In the genomic region with DNA sequence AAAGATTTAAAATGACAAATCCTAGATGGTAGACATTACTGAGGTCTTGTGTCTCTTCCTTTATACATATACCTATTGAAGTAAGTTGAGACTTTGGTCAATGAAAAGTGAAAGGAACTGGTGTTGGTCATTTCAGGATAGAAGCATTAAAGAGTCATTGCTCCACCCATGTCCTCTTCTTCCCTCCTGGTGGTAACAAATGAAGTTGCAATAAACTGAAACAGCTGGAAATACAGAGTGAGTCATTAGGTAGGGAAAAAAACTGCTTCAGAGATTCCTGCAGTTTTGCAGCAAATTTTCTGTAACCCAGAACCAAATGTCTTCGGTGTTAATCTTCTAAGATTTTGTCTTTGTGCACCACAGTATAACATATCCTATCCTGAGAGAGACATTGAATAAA, we compare ENCODE assay signal across 18 cellular contexts.
A peak's percentile ranks its signal among the peaks of the same experiment; 100 is the strongest.
DNase-seq lines count a peak whose midpoint lies in the region; ATAC-seq, FAIRE-seq and TF ChIP-seq lines count a peak whose summit lies in the region.
"Had no signal": no experiment of that assay in that cellular context is flagged by ENCODE, and none has a peak within 500 bp of the region (broad histone marks: within the 10 kb centered on the region; RNA-seq: fewer than 3 reads in every experiment).

No MANE protein-coding gene starts in this region.

- no peak overlapping the region for H3K9ac ChIP-seq in MM.1S (ENCODE audit: low read length)

- peaks cover 4% of the 10 kb centered on the region for H3K9me3 Mint-ChIP-seq in mesothelial cell of epicardium

- H3K27me3 ChIP-seq in MM.1S (replicated peaks; ENCODE audit: insufficient read depth, low read length) (no peaks in the 10 kb centered on the region), bronchial epithelial cell (ENCODE audit: control insufficient read depth, insufficient read depth, low read length) (no peaks in the 10 kb centered on the region)
- H3K27me3 ChIP-seq: MG63 had no signal

- no peaks in the 10 kb centered on the region for H3K79me2 ChIP-seq in MM.1S (ENCODE audit: low read length)

- no peaks in the 10 kb centered on the region for H4K20me1 ChIP-seq in MM.1S (ENCODE audit: insufficient read depth, low read length)

- H3K4me3 Mint-ChIP-seq in mesothelial cell of epicardium, result no peak overlapping the region
- H3K4me3 Mint-ChIP-seq: CD8-positive, alpha-beta memory T cell had no signal

- no peaks in the 10 kb centered on the region for H3K4me1 ChIP-seq in MM.1S (ENCODE audit: low read length)
- H3K4me1 ChIP-seq: HAP-1 had no signal

- TF ChIP-seq CTCF in MM.1S (IDR thresholded peaks at IDR 0.05; ENCODE audit: low read length), result no peak
- TF ChIP-seq CTCF in bronchial epithelial cell (IDR thresholded peaks at IDR 0.05; ENCODE audit: insufficient read depth, low read length, severe bottlenecking), result no peak
- peak; percentile 19 for TF ChIP-seq CTCF in mesothelial cell of epicardium (IDR thresholded peaks at IDR 0.05; ENCODE audit: unreplicated experiment)

- H3K36me3 ChIP-seq in MM.1S (replicated peaks; ENCODE audit: insufficient read depth, low read length) (no peaks in the 10 kb centered on the region), bronchial epithelial cell (ENCODE audit: control insufficient read depth, insufficient read depth, low read length) (no peaks in the 10 kb centered on the region)
- H3K36me3 ChIP-seq: HAP-1, MG63 had no signal

- H3K4me2 ChIP-seq in MM.1S (ENCODE audit: low read depth, low read length), result no peak overlapping the region

- ATAC-seq in GM19395 (IDR thresholded peaks at IDR 0.05; ENCODE audit: unreplicated experiment), result no peak
- ATAC-seq: left ventricle myocardium superior had no signal

- no peaks in the 10 kb centered on the region for H3K27me3 Mint-ChIP-seq in mesothelial cell of epicardium (ENCODE audit: low read depth)
- H3K27me3 Mint-ChIP-seq: CD8-positive, alpha-beta memory T cell had no signal

- H2AFZ ChIP-seq in MM.1S (ENCODE audit: low read length), result no peak overlapping the region

- no peak overlapping the region for H3K27ac Mint-ChIP-seq in mesothelial cell of epicardium
- H3K27ac Mint-ChIP-seq: CD8-positive, alpha-beta memory T cell had no signal

- no peak overlapping the region for H3K27ac ChIP-seq in MM.1S (ENCODE audit: low read length)

- H3F3A ChIP-seq in MM.1S (ENCODE audit: insufficient read depth, low read length), result no peaks in the 10 kb centered on the region

- DNase-seq in DMS53 treated with DMSO at 0.1 percent for 48 hours (lab: John Stamatoyannopoulos, UW; ENCODE audit: unreplicated experiment) (peak; percentile 40), MM.1S (peak; percentile 6), bronchial epithelial cell (ENCODE audit: low read depth) (peak; percentile 7), mesothelial cell of epicardium (ENCODE audit: low spot score in 2 of 2, unreplicated experiment in 2 of 2) (no peak), KG1 (lab: John Stamatoyannopoulos, UW) (no peak), globus pallidus (ENCODE audit: low spot score) (no peak), NOMO-1 (lab: John Stamatoyannopoulos, UW; ENCODE audit: unreplicated experiment in 2 of 2) (no peak)
- DNase-seq: activated CD4-positive, alpha-beta T cell treated with anti-CD3 and anti-CD28 coated beads for 48 hours; activated effector memory CD4-positive, alpha-beta T cell treated with Interleukin-2 at 50 U/mL for 16 hours; CD8-positive, alpha-beta memory T cell; left ventricle myocardium superior; MG63; NCI-H82; stimulated activated CD4-positive, alpha-beta T cell treated with anti-CD3 and anti-CD28 coated beads, Interleukin-1b, Interleukin-23, amount 100 ng/mL, for 48 hours; stimulated activated naive CD4-positive, alpha-beta T cell had no signal

- peaks cover 2% of the 10 kb centered on the region for H3K36me3 Mint-ChIP-seq in mesothelial cell of epicardium
- H3K36me3 Mint-ChIP-seq: CD8-positive, alpha-beta memory T cell had no signal

- no peak overlapping the region for H3K4me3 ChIP-seq in MM.1S (ENCODE audit: low read length)
- no peak overlapping the region for H3K4me3 ChIP-seq in bronchial epithelial cell (ENCODE audit: low read depth, low read length)
- H3K4me3 ChIP-seq: HAP-1, MG63 had no signal

- FAIRE-seq in bronchial epithelial cell (lab: Jason Lieb, UNC), result no peak
- FAIRE-seq: frontal cortex had no signal

- peaks cover 2% of the 10 kb centered on the region for H3K4me1 Mint-ChIP-seq in mesothelial cell of epicardium
- H3K4me1 Mint-ChIP-seq: CD8-positive, alpha-beta memory T cell had no signal

- no peaks in the 10 kb centered on the region for H3K9me2 ChIP-seq in MM.1S (replicated peaks; ENCODE audit: insufficient read depth, low read length)

- H3K9me3 ChIP-seq in MM.1S (replicated peaks; ENCODE audit: insufficient read depth, low read length), result no peaks in the 10 kb centered on the region
- H3K9me3 ChIP-seq: HAP-1, MG63 had no signal

Comparison
In these comparisons a context has a peak if more than half of its experiments do, and no peak if none do; other contexts are left out.
1. DNase-seq: peak in DMS53 treated with DMSO at 0.1 percent for 48 hours (single experiment), MM.1S (single experiment) and bronchial epithelial cell (single experiment); none in mesothelial cell of epicardium (0 of 2), KG1 (single experiment), globus pallidus (single experiment) and NOMO-1 (0 of 2).